Comparison of ENCODE assay signal across 14 cellular contexts in the genomic region with DNA sequence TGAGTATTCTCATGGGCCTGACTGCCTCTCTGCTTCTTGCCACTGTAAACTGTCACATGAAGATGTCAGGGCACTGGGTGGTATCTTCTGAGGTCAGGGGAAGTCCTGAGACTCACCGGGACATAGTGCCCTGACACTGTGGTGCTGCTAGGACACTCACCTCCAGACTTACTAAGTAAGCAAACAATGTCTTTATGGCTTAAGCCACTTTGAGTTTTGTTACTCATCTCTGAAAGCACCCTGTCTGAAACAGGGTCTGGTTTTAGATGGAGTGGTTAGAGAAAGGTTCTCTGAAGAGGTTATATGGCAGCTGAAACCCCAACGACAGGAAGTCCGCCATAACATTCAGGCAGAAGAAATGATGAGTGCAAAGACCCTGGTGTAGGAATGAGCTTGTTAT. TPM values are rescaled to one million over a fixed set of nuclear protein-coding genes. Genes with fewer than 3 reads are reported as not detected.
DNase-seq lines count a peak whose midpoint lies in the region; ATAC-seq, FAIRE-seq and TF ChIP-seq lines count a peak whose summit lies in the region.
"Had no signal": no experiment of that assay in that cellular context is flagged by ENCODE, and none has a peak within 500 bp of the region (broad histone marks: within the 10 kb centered on the region; RNA-seq: fewer than 3 reads in every experiment).

No MANE protein-coding gene starts in this region.

- no peak overlapping the region for H3K4me3 ChIP-seq in HepG2 (replicated peaks in 1 of 3; ENCODE audit: insufficient read depth in 1 of 3, low read depth in 2 of 3, low read length in 3 of 3)
- no peak overlapping the region for H3K4me3 ChIP-seq in testis
- H3K4me3 ChIP-seq: GM23338, vagina had no signal

- CTCF ChIA-PET in activated CD4-positive, alpha-beta memory T cell treated with anti-CD3 and anti-CD28 coated beads, Interleukin-2, amount 10 ng/mL, durations not matched to agents 7 days and 5 days (lab: Charles Lee) = no interaction called here
- CTCF ChIA-PET in HepG2 (lab: Yijun Ruan, JAX; ENCODE audit: low intra/inter-chr PET ratio, low total read pairs) = no interaction called here

- no peaks in the 10 kb centered on the region for H3K9me3 Mint-ChIP-seq in activated naive CD4-positive, alpha-beta T cell treated with anti-CD3 and anti-CD28 coated beads, Interleukin-2, amount 50 U/mL, for 72 hours
- H3K9me3 Mint-ChIP-seq in activated CD4-positive, alpha-beta memory T cell treated with anti-CD3 and anti-CD28 coated beads, Interleukin-2, amount 10 ng/mL, durations not matched to agents 7 days and 5 days = no peaks in the 10 kb centered on the region
- H3K9me3 Mint-ChIP-seq: GM23338, natural killer cell had no signal

- H4K20me1 ChIP-seq in HepG2 (ENCODE audit: insufficient read depth, low read length) = no peaks in the 10 kb centered on the region

- no peak for TF ChIP-seq RAD21 in HepG2 (CRISPR knock-in tag; IDR thresholded peaks at IDR 0.05)

- H3K4me1 ChIP-seq in HepG2 (ENCODE audit: insufficient read depth, low read length) = no peaks in the 10 kb centered on the region
- H3K4me1 ChIP-seq in testis = no peaks in the 10 kb centered on the region
- H3K4me1 ChIP-seq: vagina had no signal

- no peaks in the 10 kb centered on the region for H3K27me3 Mint-ChIP-seq in activated CD4-positive, alpha-beta memory T cell treated with anti-CD3 and anti-CD28 coated beads, Interleukin-2, amount 10 ng/mL, durations not matched to agents 7 days and 5 days

- no peak overlapping the region for H3K4me3 Mint-ChIP-seq in activated CD4-positive, alpha-beta memory T cell treated with anti-CD3 and anti-CD28 coated beads, Interleukin-2, amount 10 ng/mL, durations not matched to agents 7 days and 5 days
- H3K4me3 Mint-ChIP-seq: GM23338, natural killer cell had no signal

- no peak overlapping the region for H3K27ac ChIP-seq in HepG2 (ENCODE audit: extremely low read length, insufficient read depth, low read length)
- no peak overlapping the region for H3K27ac ChIP-seq in testis
- H3K27ac ChIP-seq: vagina had no signal

- H3K36me3 ChIP-seq in HepG2 (replicated peaks in 1 of 2; ENCODE audit: control insufficient read depth in 1 of 2, insufficient read depth in 2 of 2, low read length in 2 of 2) (no peaks in the 10 kb centered on the region), testis (ENCODE audit: low read depth, missing control alignments) (no peaks in the 10 kb centered on the region)
- H3K36me3 ChIP-seq: vagina had no signal

- TF ChIP-seq EP300 in HepG2 (IDR thresholded peaks at IDR 0.05; ENCODE audit: low read depth in 2 of 2, low read length in 2 of 2) (no peak), HepG2 (CRISPR knock-in tag; IDR thresholded peaks at IDR 0.05; ENCODE audit: borderline replicate concordance) (no peak)

- no peak for TF ChIP-seq POLR2A in HepG2 (IDR thresholded peaks at IDR 0.05; ENCODE audit: insufficient read depth in 1 of 2, low read depth in 2 of 2, low read length in 2 of 2)
- no peak for TF ChIP-seq POLR2A in testis (IDR thresholded peaks at IDR 0.05)

- FAIRE-seq in HepG2 (lab: Jason Lieb, UNC) = no peak

- POLR2A ChIA-PET in activated CD4-positive, alpha-beta memory T cell treated with anti-CD3 and anti-CD28 coated beads, Interleukin-2, amount 10 ng/mL, durations not matched to agents 7 days and 5 days (lab: Charles Lee) = interaction anchor here (0.9 to 1.2 kb wide), 3 partner anchors 22 to 316 kb away, joined by 3 to 4 read pairs (median 3); no protein-coding TSS in a partner anchor
- POLR2A ChIA-PET in HepG2 (lab: Yijun Ruan, JAX) = no interaction called here

- BruUV-seq in HepG2 (replicated peaks; lab: Mats Ljungman, UMichigan) = no TSS peak

- no peaks in the 10 kb centered on the region for H3K36me3 Mint-ChIP-seq in activated naive CD4-positive, alpha-beta T cell treated with anti-CD3 and anti-CD28 coated beads, Interleukin-2, amount 50 U/mL, for 72 hours
- H3K36me3 Mint-ChIP-seq in activated CD4-positive, alpha-beta memory T cell treated with anti-CD3 and anti-CD28 coated beads, Interleukin-2, amount 10 ng/mL, durations not matched to agents 7 days and 5 days (ENCODE audit: low read depth) = peaks cover 15% of the 10 kb centered on the region
- H3K36me3 Mint-ChIP-seq: natural killer cell had no signal

- in situ Hi-C loops in HepG2 (cut with HindIII; ENCODE audit: extremely low pct_ligation_motif_present, low pct_unique_long_range_greater_than_20kb) = no loop called here

- H3K27me3 ChIP-seq in HepG2 (ENCODE audit: control insufficient read depth in 1 of 2, insufficient read depth in 2 of 2, low read length in 2 of 2) = peaks cover 0 to 1% of the 10 kb centered on the region in 2 experiments; a peak in 1 of 5 replicates
- no peaks in the 10 kb centered on the region for H3K27me3 ChIP-seq in testis
- H3K27me3 ChIP-seq: vagina had no signal

- ATAC-seq in activated naive CD4-positive, alpha-beta T cell treated with anti-CD3 and anti-CD28 coated beads, Interleukin-2, amount 50 U/mL, for 72 hours = peak; percentile 95 to 97
- ATAC-seq in HG02870 (IDR thresholded peaks at IDR 0.05; ENCODE audit: unreplicated experiment) (peak; percentile 56), GM19397 (IDR thresholded peaks at IDR 0.05; ENCODE audit: unreplicated experiment) (no peak), HepG2 (no peak)
- ATAC-seq: GM23338 had no signal

- H3K4me2 ChIP-seq in HepG2 (ENCODE audit: low read depth, low read length) = no peak overlapping the region
- H3K4me2 ChIP-seq: GM23338 had no signal

- no peak overlapping the region for H3K9ac ChIP-seq in HepG2 (ENCODE audit: insufficient read depth, low read depth, low read length)

- H3K27ac Mint-ChIP-seq in activated naive CD4-positive, alpha-beta T cell treated with anti-CD3 and anti-CD28 coated beads, Interleukin-2, amount 50 U/mL, for 72 hours = peak overlapping the region; percentile 22 to 81
- H3K27ac Mint-ChIP-seq in activated CD4-positive, alpha-beta memory T cell treated with anti-CD3 and anti-CD28 coated beads, Interleukin-2, amount 10 ng/mL, durations not matched to agents 7 days and 5 days = peak overlapping the region; percentile 69
- H3K27ac Mint-ChIP-seq: GM23338, natural killer cell had no signal

- no peaks in the 10 kb centered on the region for H3K79me2 ChIP-seq in HepG2 (ENCODE audit: insufficient read depth, low read length)

- 65% methylated on average over 3 of the region's 3 CpGs for WGBS in HepG2 (ENCODE audit: low lambda C conversion rate)
- 80 to 97% methylated on average over 3 of the region's 3 CpGs for WGBS in testis, 2 donors

- no peak for DNase-seq in activated naive CD4-positive, alpha-beta T cell treated with anti-CD3 and anti-CD28 coated beads, Interleukin-2, amount 50 U/mL, for 72 hours (ENCODE audit: low spot score in 2 of 2)
- no peak for DNase-seq in activated naive CD4-positive, alpha-beta T cell treated with anti-CD3 and anti-CD28 coated beads, Interleukin-2, amount 50 U/mL, for 16 hours
- peak; percentile 27 for DNase-seq in activated CD4-positive, alpha-beta memory T cell treated with anti-CD3 and anti-CD28 coated beads, Interleukin-2, amount 10 ng/mL, durations not matched to agents 7 days and 5 days
- DNase-seq in T-helper 9 cell (no peak), HepG2 (ENCODE audit: low spot score) (no peak), testis (no peak)
- DNase-seq: AML-193, DMS153, natural killer cell, NCI-H2081 treated with DMSO at 0.1 percent for 48 hours had no signal

- peaks cover 31% of the 10 kb centered on the region for H3K4me1 Mint-ChIP-seq in activated CD4-positive, alpha-beta memory T cell treated with anti-CD3 and anti-CD28 coated beads, Interleukin-2, amount 10 ng/mL, durations not matched to agents 7 days and 5 days
- H3K4me1 Mint-ChIP-seq: natural killer cell had no signal

- intact Hi-C loops in HepG2 (cut with micrococcal nuclease; ENCODE audit: unreplicated experiment) = no loop called here
- intact Hi-C loops in testis (cut with DNase I; ENCODE audit: low total_unique reads) = no loop called here

- no peak for TF ChIP-seq CTCF in HepG2 (CRISPR knock-in tag; IDR thresholded peaks at IDR 0.05)
- no peak for TF ChIP-seq CTCF in testis (IDR thresholded peaks at IDR 0.05)

- H2AFZ ChIP-seq in HepG2 (ENCODE audit: low read length) = no peak overlapping the region
- H2AFZ ChIP-seq: GM23338 had no signal

- H3K9me3 ChIP-seq in HepG2 (ENCODE audit: low read length) (no peaks in the 10 kb centered on the region), testis (no peaks in the 10 kb centered on the region)
- H3K9me3 ChIP-seq: vagina had no signal

RNA-seq across cellular contexts. Expression of a gene that starts 22.7 kb away (rescaled TPM):
- 10 to 100 TPM; 24.8 to 27.5 TPM for total RNA-seq in activated naive CD4-positive, alpha-beta T cell treated with anti-CD3 and anti-CD28 coated beads, Interleukin-2, amount 50 U/mL, for 72 hours
- total RNA-seq in activated CD4-positive, alpha-beta memory T cell treated with anti-CD3 and anti-CD28 coated beads, Interleukin-2, amount 10 ng/mL, durations not matched to agents 7 days and 5 days = 10 to 100 TPM; 18.6 to 20.1 TPM
- total RNA-seq in HepG2 (2016; rRNA removed; fragmentation: Illumina TruSeq; extraction: Trizol) (1.2 and 1.4 TPM in 2 replicates), testis (1 to 10 TPM; 2.1 to 2.9 TPM)
- 1.2 TPM in 1 of 2 replicates, not detected in the other for total RNA-seq in HepG2 (2016; cell fraction: cytosol; rRNA removed; fragmentation: Illumina TruSeq; extraction: Trizol; ENCODE audit: low read depth)
- total RNA-seq in HepG2 (2016; cell fraction: insoluble cytoplasmic fraction; rRNA removed; fragmentation: Illumina TruSeq; extraction: Trizol) = 1.3 TPM in 2 replicates
- total RNA-seq in HepG2 (2016; cell fraction: membrane; rRNA removed; fragmentation: Illumina TruSeq; extraction: Trizol) = 1.00 and 1.5 TPM in 2 replicates
- 0.99 and 1.4 TPM in 2 replicates for total RNA-seq in HepG2 (2016; cell fraction: nucleus; rRNA removed; fragmentation: Illumina TruSeq; extraction: Trizol)
- polyA plus RNA-seq in HepG2 (2011; rRNA removed) (1.5 and 2.0 TPM in 2 replicates), testis (ENCODE audit: insufficient read depth, low read depth, low replicate concordance) (4.1 TPM)
- polyA plus RNA-seq in HepG2 (2011; cell fraction: cytosol; rRNA removed) = 0.97 and 1.0 TPM in 2 replicates
- polyA plus RNA-seq in HepG2 (2011; cell fraction: nucleus; rRNA removed) = 4.7 and 5.3 TPM in 2 replicates
- 0.60 and 2.4 TPM in 2 replicates for polyA plus RNA-seq in HepG2 (2012)
- polyA plus RNA-seq in HepG2 (2016; cell fraction: cytosol; fragmentation: Illumina TruSeq; extraction: Trizol; ENCODE audit: low read depth) = 0.41 and 0.74 TPM in 2 replicates
- polyA plus RNA-seq in HepG2 (2016; cell fraction: insoluble cytoplasmic fraction; fragmentation: Illumina TruSeq; extraction: Trizol; ENCODE audit: low read depth) = 0.99 and 1.1 TPM in 2 replicates
- polyA plus RNA-seq in HepG2 (2016; cell fraction: membrane; fragmentation: Illumina TruSeq; extraction: Trizol; ENCODE audit: low read depth) = 1.0 and 1.8 TPM in 2 replicates
- 4.4 and 4.9 TPM in 2 replicates for polyA plus RNA-seq in HepG2 (2016; cell fraction: nucleus; fragmentation: Illumina TruSeq; extraction: Trizol; ENCODE audit: insufficient read depth, low read depth)
- 1.8 TPM in 1 of 2 replicates, not detected in the other for polyA minus RNA-seq in HepG2 (2011; rRNA and poly(A)+ RNA removed; ENCODE audit: low replicate concordance)
- polyA minus RNA-seq in HepG2 (2011; cell fraction: cytosol; rRNA and poly(A)+ RNA removed) = 0.69 TPM in 1 of 2 replicates, not detected in the other
- polyA minus RNA-seq in HepG2 (2011; cell fraction: nucleus; rRNA and poly(A)+ RNA removed) = 1.9 and 2.9 TPM in 2 replicates
- total RNA-seq: vagina had no signal

RNA-seq across cellular contexts. Expression of a gene that starts 43.9 kb away (rescaled TPM):
- total RNA-seq in activated naive CD4-positive, alpha-beta T cell treated with anti-CD3 and anti-CD28 coated beads, Interleukin-2, amount 50 U/mL, for 72 hours = 10 to 100 TPM; 39.7 to 46.6 TPM
- 100 to 1,000 TPM; 164 to 166 TPM for total RNA-seq in activated CD4-positive, alpha-beta memory T cell treated with anti-CD3 and anti-CD28 coated beads, Interleukin-2, amount 10 ng/mL, durations not matched to agents 7 days and 5 days
- total RNA-seq in HepG2 (2016; rRNA removed; fragmentation: Illumina TruSeq; extraction: Trizol) = 37.2 and 39.6 TPM in 2 replicates
- total RNA-seq in HepG2 (2016; cell fraction: cytosol; rRNA removed; fragmentation: Illumina TruSeq; extraction: Trizol; ENCODE audit: low read depth) = 7.8 TPM in 2 replicates
- 39.5 and 39.9 TPM in 2 replicates for total RNA-seq in HepG2 (2016; cell fraction: insoluble cytoplasmic fraction; rRNA removed; fragmentation: Illumina TruSeq; extraction: Trizol)
- 22.3 and 22.5 TPM in 2 replicates for total RNA-seq in HepG2 (2016; cell fraction: membrane; rRNA removed; fragmentation: Illumina TruSeq; extraction: Trizol)
- total RNA-seq in HepG2 (2016; cell fraction: nucleus; rRNA removed; fragmentation: Illumina TruSeq; extraction: Trizol) = 31.7 and 35.6 TPM in 2 replicates
- 18.8 and 20.1 TPM in 2 replicates for polyA plus RNA-seq in HepG2 (2011; rRNA removed)
- 14.5 and 17.0 TPM in 2 replicates for polyA plus RNA-seq in HepG2 (2011; cell fraction: cytosol; rRNA removed)
- 9.6 and 9.9 TPM in 2 replicates for polyA plus RNA-seq in HepG2 (2011; cell fraction: nucleus; rRNA removed)
- 30.9 and 36.9 TPM in 2 replicates for polyA plus RNA-seq in HepG2 (2012)
- 3.1 TPM in 2 replicates for polyA plus RNA-seq in HepG2 (2016; cell fraction: cytosol; fragmentation: Illumina TruSeq; extraction: Trizol; ENCODE audit: low read depth)
- 48.4 and 51.0 TPM in 2 replicates for polyA plus RNA-seq in HepG2 (2016; cell fraction: insoluble cytoplasmic fraction; fragmentation: Illumina TruSeq; extraction: Trizol; ENCODE audit: low read depth)
- polyA plus RNA-seq in HepG2 (2016; cell fraction: membrane; fragmentation: Illumina TruSeq; extraction: Trizol; ENCODE audit: low read depth) = 11.6 TPM in 2 replicates
- polyA plus RNA-seq in HepG2 (2016; cell fraction: nucleus; fragmentation: Illumina TruSeq; extraction: Trizol; ENCODE audit: insufficient read depth, low read depth) = 40.3 and 40.5 TPM in 2 replicates
- polyA minus RNA-seq in HepG2 (2011; rRNA and poly(A)+ RNA removed; ENCODE audit: low replicate concordance) = 10.2 and 11.3 TPM in 2 replicates
- 18.2 and 23.5 TPM in 2 replicates for polyA minus RNA-seq in HepG2 (2011; cell fraction: cytosol; rRNA and poly(A)+ RNA removed)
- polyA minus RNA-seq in HepG2 (2011; cell fraction: nucleus; rRNA and poly(A)+ RNA removed) = 27.1 and 37.2 TPM in 2 replicates
- 10 to 100 TPM; 76.1 to 98.9 TPM for total RNA-seq in testis
- 59.2 TPM for polyA plus RNA-seq in testis (ENCODE audit: insufficient read depth, low read depth, low replicate concordance)

Comparison
In these comparisons a context has a peak if more than half of its experiments do, and no peak if none do; other contexts are left out.
1. ATAC-seq: peak in activated naive CD4-positive, alpha-beta T cell treated with anti-CD3 and anti-CD28 coated beads, Interleukin-2, amount 50 U/mL, for 72 hours (2 of 2) and HG02870 (single experiment); none in GM19397 (single experiment) and HepG2 (single experiment).